ENCODE assay signal across 8 cellular contexts in genomic region chr1:229557214-229557850, GRCh38. TPM values are rescaled to one million over a fixed set of nuclear protein-coding genes. Genes with fewer than 3 reads are reported as not detected.
DNase-seq lines count a peak whose midpoint lies in the region; TF ChIP-seq lines count a peak whose summit lies in the region.

No MANE protein-coding gene starts in this region.

- H3K4me1 ChIP-seq in KMS-11 (ENCODE audit: low read depth, poor library complexity, severe bottlenecking), result peaks cover 43% of the 10 kb centered on the region

- H3K27me3 Mint-ChIP-seq in MCF 10A (ENCODE audit: insufficient read depth, unreplicated experiment), result no peaks in the 10 kb centered on the region

- peaks cover 57% of the 10 kb centered on the region for H3K79me2 ChIP-seq in KMS-11 (ENCODE audit: insufficient read depth, low read depth)

- peaks cover 22% of the 10 kb centered on the region for H3K36me3 Mint-ChIP-seq in MCF 10A (ENCODE audit: insufficient read depth, unreplicated experiment)

- peaks cover 41% of the 10 kb centered on the region for H3K4me1 Mint-ChIP-seq in MCF 10A (ENCODE audit: insufficient read depth, unreplicated experiment)

- H4K20me1 ChIP-seq in KMS-11 (ENCODE audit: insufficient read depth), result no peaks in the 10 kb centered on the region

- no peaks in the 10 kb centered on the region for H3K36me3 ChIP-seq in KMS-11 (ENCODE audit: insufficient read depth)

- no peak for TF ChIP-seq CTCF in GM10266 (IDR thresholded peaks at IDR 0.05; ENCODE audit: control insufficient read depth, insufficient read depth, low read depth, missing control alignments)
- TF ChIP-seq CTCF in KMS-11 (conservative IDR thresholded peaks at IDR 0.05; ENCODE audit: low read depth, low read length), result no peak
- TF ChIP-seq CTCF in MCF 10A (IDR thresholded peaks at IDR 0.05; ENCODE audit: unreplicated experiment), result no peak

- POLR2A ChIA-PET in MCF 10A (lab: Yijun Ruan, JAX), result interaction anchor here (0.6 to 8.4 kb wide), 19 partner anchors 11 to 1378 kb away, joined by 3 to 375 read pairs (median 4); partner anchors contain the start of genes NUP133, TAF5L and URB2

- H3K9ac ChIP-seq in KMS-11, result peak overlapping the region; percentile 66

- H3K4me3 ChIP-seq in KMS-11 (IDR thresholded peaks at IDR 0.05; ENCODE audit: insufficient read depth, low read depth, low read length), result no peak overlapping the region

- peak overlapping the region; percentile 97 for H3K4me2 ChIP-seq in KMS-11

- H3K27ac Mint-ChIP-seq in MCF 10A (ENCODE audit: low read depth, unreplicated experiment), result peak overlapping the region; percentile 26

- intact Hi-C loops in MCF 10A (cut with micrococcal nuclease), result no loop called here

- H3K27me3 ChIP-seq in KMS-11 (ENCODE audit: insufficient read depth, low read depth), result no peaks in the 10 kb centered on the region

- H2AFZ ChIP-seq in KMS-11 (ENCODE audit: low read depth), result no peak overlapping the region

- CTCF ChIA-PET in MCF 10A (lab: Yijun Ruan, JAX), result interaction anchor here (0.6 to 4.7 kb wide), 24 partner anchors 9 to 1466 kb away, joined by 3 to 65 read pairs (median 4); partner anchors contain the start of genes NUP133, TAF5L and URB2

- H3K9me3 Mint-ChIP-seq in MCF 10A (ENCODE audit: unreplicated experiment), result no peaks in the 10 kb centered on the region

- DNase-seq in GM10266 (ENCODE audit: extremely low spot score) (peak; percentile 66), MCF 10A (ENCODE audit: unreplicated experiment) (peak; percentile 48), medulla oblongata (ENCODE audit: extremely low spot score) (peak; percentile 32), NCI-H2196 treated with DMSO at 0.1 percent for 48 hours (lab: John Stamatoyannopoulos, UW; ENCODE audit: unreplicated experiment) (no peak), NCI-H2171 (lab: John Stamatoyannopoulos, UW) (no peak), glomerular visceral epithelial cell (ENCODE audit: extremely low spot score) (no peak), D341Med (ENCODE audit: low spot score) (no peak)

- H3K4me3 Mint-ChIP-seq in MCF 10A (ENCODE audit: unreplicated experiment), result peak overlapping the region; percentile 83

- TSS peak; percentile 40 for BruUV-seq in MCF 10A (replicated peaks; lab: Mats Ljungman, UMichigan)

- peak overlapping the region; percentile 83 for H3K27ac ChIP-seq in KMS-11

RNA-seq across cellular contexts. Expression of gene ABCB10, which starts 1.2 kb away (rescaled TPM):
- 34.8 and 38.4 TPM in 2 replicates for total RNA-seq in MCF 10A (2022)

RNA-seq across cellular contexts. Expression of gene NUP133, which starts 49.2 kb away (rescaled TPM):
- total RNA-seq in MCF 10A (2022), result 65.2 and 67.3 TPM in 2 replicates

Comparison
In these comparisons a context has a peak if more than half of its experiments do, and no peak if none do; other contexts are left out.
1. DNase-seq: peak in GM10266 (single experiment), MCF 10A (single experiment) and medulla oblongata (single experiment); none in NCI-H2196 treated with DMSO at 0.1 percent for 48 hours (single experiment), NCI-H2171 (single experiment), glomerular visceral epithelial cell (single experiment) and D341Med (single experiment).